ENCODE assay signal across 16 cellular contexts in the genomic region with DNA sequence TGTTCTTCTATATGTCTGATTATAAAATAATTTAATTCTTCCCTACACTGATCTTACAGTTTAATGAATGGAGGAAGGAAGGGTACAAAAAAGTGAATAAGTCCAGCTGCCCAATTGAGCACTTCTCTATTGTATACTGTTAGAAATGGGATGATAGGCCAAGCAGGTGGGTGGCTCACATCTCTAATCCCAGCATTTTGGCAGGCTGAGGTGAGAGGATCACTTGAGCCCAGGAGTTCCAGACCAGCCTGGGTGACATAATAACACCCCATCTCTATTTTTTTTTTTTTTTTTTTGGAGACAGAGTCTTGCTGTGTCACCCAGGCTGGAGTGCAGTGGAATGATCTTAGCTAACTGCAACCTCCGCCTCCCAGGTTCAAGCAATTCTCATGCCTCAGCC.
"Had no signal": no experiment of that assay in that cellular context is flagged by ENCODE, and none has a peak within 500 bp of the region (broad histone marks: within the 10 kb centered on the region; RNA-seq: fewer than 3 reads in every experiment).

No MANE protein-coding gene starts in this region.

- H3K36me3 ChIP-seq: ovary had no signal

- H3K4me3 Mint-ChIP-seq: activated CD8-positive, alpha-beta T cell treated with anti-CD3 and anti-CD28 coated beads for 36 hours; brain; nephron; WTC11 had no signal

- H3K9me3 ChIP-seq: esophagus squamous epithelium, ovary, stomach, thoracic aorta had no signal

- H3K4me3 ChIP-seq: esophagus squamous epithelium, ovary, stomach, thoracic aorta had no signal

- ATAC-seq: activated CD8-positive, alpha-beta T cell treated with anti-CD3 and anti-CD28 coated beads for 36 hours; activated naive CD4-positive, alpha-beta T cell treated with anti-CD3 and anti-CD28 coated beads, Interleukin-2, amount 50 U/mL, for 72 hours; WTC11 had no signal

- H3K27me3 Mint-ChIP-seq: activated CD8-positive, alpha-beta T cell treated with anti-CD3 and anti-CD28 coated beads for 36 hours; brain had no signal

- H3K4me1 Mint-ChIP-seq: WTC11 had no signal

- H3K9me3 Mint-ChIP-seq: activated CD8-positive, alpha-beta T cell treated with anti-CD3 and anti-CD28 coated beads for 36 hours; activated naive CD4-positive, alpha-beta T cell treated with anti-CD3 and anti-CD28 coated beads, Interleukin-2, amount 50 U/mL, for 72 hours; brain; nephron; WTC11 had no signal

- H3K27me3 ChIP-seq: esophagus squamous epithelium, ovary, stomach had no signal

- H3K27ac ChIP-seq: esophagus squamous epithelium, ovary, thoracic aorta had no signal

- DNase-seq: activated CD8-positive, alpha-beta memory T cell treated with anti-CD3 and anti-CD28 coated beads, Interleukin-2, amount 50 U/mL, for 48 hours; activated CD8-positive, alpha-beta T cell treated with anti-CD3 and anti-CD28 coated beads for 36 hours; activated effector memory CD4-positive, alpha-beta T cell treated with anti-CD3 and anti-CD28 coated beads, Interleukin-2, amount 50 U/mL, for 16 hours; amniotic stem cell; esophagus squamous epithelium; foreskin melanocyte; head of caudate nucleus; mammary epithelial cell; ovary; stimulated activated CD4-positive, alpha-beta T cell treated with anti-CD3 and anti-CD28 coated beads, Interleukin-4, amount 100 ng/mL, for 4 hours; stomach had no signal

- H3K27ac Mint-ChIP-seq: activated CD8-positive, alpha-beta T cell treated with anti-CD3 and anti-CD28 coated beads for 36 hours; nephron; WTC11 had no signal
